In genomic region chr2:133240505-133241230, GRCh38 we compare ENCODE assay signal across 13 cellular contexts.
DNase-seq lines count a peak whose midpoint lies in the region; ATAC-seq, FAIRE-seq and TF ChIP-seq lines count a peak whose summit lies in the region.
"Had no signal": no experiment of that assay in that cellular context is flagged by ENCODE, and none has a peak within 500 bp of the region (broad histone marks: within the 10 kb centered on the region; RNA-seq: fewer than 3 reads in every experiment).

No MANE protein-coding gene starts in this region.

- H3K27me3 Mint-ChIP-seq in natural killer cell (ENCODE audit: low read depth in 2 of 2) (no peaks in the 10 kb centered on the region), mesothelial cell of epicardium (ENCODE audit: low read depth) (peaks cover 18% of the 10 kb centered on the region)

- WGBS in pancreas, 2 donors, result 62 to 69% methylated on average over 5 of the region's 5 CpGs

- H3K4me3 ChIP-seq in coronary artery (peak overlapping the region; percentile 56), pancreas (no peak overlapping the region)
- H3K4me3 ChIP-seq: GM23338, testis had no signal

- no peak overlapping the region for H3K27ac Mint-ChIP-seq in natural killer cell
- no peak overlapping the region for H3K27ac Mint-ChIP-seq in mesothelial cell of epicardium
- H3K27ac Mint-ChIP-seq: GM23338 had no signal

- no peaks in the 10 kb centered on the region for H3K27me3 ChIP-seq in pancreas
- H3K27me3 ChIP-seq: testis had no signal

- H3K27ac ChIP-seq in coronary artery, result no peak overlapping the region
- no peak overlapping the region for H3K27ac ChIP-seq in pancreas

- intact Hi-C loops in pancreas (cut with DNase I) (no loop called here), natural killer cell (cut with micrococcal nuclease) (no loop called here)

- H3K4me1 Mint-ChIP-seq in natural killer cell (no peaks in the 10 kb centered on the region), mesothelial cell of epicardium (no peaks in the 10 kb centered on the region)
- H3K4me1 Mint-ChIP-seq: GM23338 had no signal

- H3K9me3 ChIP-seq in pancreas, result no peaks in the 10 kb centered on the region
- H3K9me3 ChIP-seq: testis had no signal

- H3K36me3 Mint-ChIP-seq in natural killer cell (no peaks in the 10 kb centered on the region), mesothelial cell of epicardium (no peaks in the 10 kb centered on the region)

- H3K36me3 ChIP-seq in pancreas, result no peaks in the 10 kb centered on the region

- ATAC-seq in pancreas (no peak), natural killer cell (no peak), HG02973 (IDR thresholded peaks at IDR 0.05; ENCODE audit: unreplicated experiment) (no peak)
- ATAC-seq: GM23338, Panc1 had no signal

- H3K4me3 Mint-ChIP-seq in natural killer cell (no peak overlapping the region), mesothelial cell of epicardium (no peak overlapping the region)
- H3K4me3 Mint-ChIP-seq: GM23338 had no signal

- DNase-seq in COLO829 (ENCODE audit: low spot score), result peak; percentile 37
- DNase-seq in NCI-H1694 (lab: John Stamatoyannopoulos, UW), result peak; percentile 89
- no peak for DNase-seq in coronary artery (ENCODE audit: low spot score)
- no peak for DNase-seq in pancreas
- no peak for DNase-seq in HK-2 (ENCODE audit: unreplicated experiment)
- DNase-seq in natural killer cell, result no peak
- DNase-seq in mesothelial cell of epicardium (ENCODE audit: low spot score in 2 of 2, unreplicated experiment in 2 of 2), result no peak
- DNase-seq: activated CD4-positive, alpha-beta T cell treated with anti-CD3 and anti-CD28 coated beads, Interleukin-2, amount 50 U/mL, for 1 hour; activated effector memory CD4-positive, alpha-beta T cell treated with Interleukin-2 at 50 U/mL for 16 hours; testis had no signal

- peaks cover 0 to 3% (median 0%) of the 10 kb centered on the region in 3 donors for H3K4me1 ChIP-seq in pancreas
- H3K4me1 ChIP-seq: testis had no signal

- no peak for TF ChIP-seq CTCF in coronary artery (IDR thresholded peaks at IDR 0.05)
- no peak for TF ChIP-seq CTCF in pancreas (IDR thresholded peaks at IDR 0.05)
- TF ChIP-seq CTCF in natural killer cell (IDR thresholded peaks at IDR 0.05), result no peak
- TF ChIP-seq CTCF in mesothelial cell of epicardium (IDR thresholded peaks at IDR 0.05; ENCODE audit: unreplicated experiment), result no peak

- H3K9me3 Mint-ChIP-seq in natural killer cell (peaks cover 5% of the 10 kb centered on the region in 2 donors), mesothelial cell of epicardium (no peaks in the 10 kb centered on the region)
- H3K9me3 Mint-ChIP-seq: GM23338 had no signal

- FAIRE-seq in pancreas (lab: Jason Lieb, UNC), result peak; percentile 20

Comparison
In these comparisons a context has a peak if more than half of its experiments do, and no peak if none do; other contexts are left out.
1. DNase-seq: peak in COLO829 (single experiment) and NCI-H1694 (single experiment); none in coronary artery (single experiment), pancreas (0 of 6), HK-2 (single experiment), natural killer cell (single experiment) and mesothelial cell of epicardium (0 of 2).